In genomic region chr1:31763671-31764306, GRCh38 we compare ENCODE assay signal across 9 cellular contexts. TPM values are rescaled to one million over a fixed set of nuclear protein-coding genes. Genes with fewer than 3 reads are reported as not detected.
DNase-seq lines count a peak whose midpoint lies in the region; ATAC-seq and TF ChIP-seq lines count a peak whose summit lies in the region.
"Had no signal": no experiment of that assay in that cellular context is flagged by ENCODE, and none has a peak within 500 bp of the region (broad histone marks: within the 10 kb centered on the region; RNA-seq: fewer than 3 reads in every experiment).

No MANE protein-coding gene starts in this region.

- no peak overlapping the region for H3K27ac Mint-ChIP-seq in mesothelial cell of epicardium

- peak overlapping the region; percentile 70 for H3K4me3 Mint-ChIP-seq in mesothelial cell of epicardium

- in situ Hi-C loops in HAP-1 (cut with MboI; ENCODE audit: low sequenced_read_pairs) = no loop called here

- no peaks in the 10 kb centered on the region for H3K9me3 Mint-ChIP-seq in mesothelial cell of epicardium

- no peaks in the 10 kb centered on the region for H3K36me3 ChIP-seq in HAP-1 (replicated peaks)

- peak overlapping the region; percentile 49 for H3K4me3 ChIP-seq in HAP-1

- H3K27me3 Mint-ChIP-seq in mesothelial cell of epicardium (ENCODE audit: low read depth) = peaks cover 42% of the 10 kb centered on the region

- H3K36me3 Mint-ChIP-seq in mesothelial cell of epicardium = no peaks in the 10 kb centered on the region

- ATAC-seq in GM21423 (IDR thresholded peaks at IDR 0.05; ENCODE audit: unreplicated experiment) = no peak
- ATAC-seq in GM19395 (IDR thresholded peaks at IDR 0.05; ENCODE audit: unreplicated experiment) = no peak

- no peak for TF ChIP-seq CTCF in 22Rv1 (IDR thresholded peaks at IDR 0.05)
- no peak for TF ChIP-seq CTCF in mesothelial cell of epicardium (IDR thresholded peaks at IDR 0.05; ENCODE audit: unreplicated experiment)

- no peaks in the 10 kb centered on the region; the same call in 1 of the 2 replicates for H3K27me3 ChIP-seq in HAP-1 (ENCODE audit: low read depth)

- H3K4me1 Mint-ChIP-seq in mesothelial cell of epicardium = peaks cover 29% of the 10 kb centered on the region

- DNase-seq in HAP-1 (ENCODE audit: low spot score in 2 of 2) (no peak), mesothelial cell of epicardium (ENCODE audit: low spot score in 2 of 2, unreplicated experiment in 2 of 2) (no peak), ecto neural progenitor cell (ENCODE audit: low spot score) (no peak), NCI-H82 treated with DMSO at 0.1 percent for 48 hours (lab: John Stamatoyannopoulos, UW; ENCODE audit: unreplicated experiment) (no peak)
- DNase-seq: activated CD4-positive, alpha-beta T cell treated with anti-CD3 and anti-CD28 coated beads for 48 hours had no signal

- H3K27ac ChIP-seq in 22Rv1 (peak overlapping the region; percentile 71), angular gyrus (ENCODE audit: low read depth, low read length) (peak overlapping the region; percentile 18)

- peaks cover 20% of the 10 kb centered on the region for H3K4me1 ChIP-seq in HAP-1

- H3K9me3 ChIP-seq in HAP-1 = no peaks in the 10 kb centered on the region

RNA-seq across cellular contexts. Expression of gene ADGRB2, which starts 0.4 kb away (rescaled TPM):
- total RNA-seq in mesothelial cell of epicardium = 21.5 to 24.0 TPM (median 21.9 TPM) in 3 replicates

RNA-seq across cellular contexts. Expression of gene SPOCD1, which starts 52.0 kb away (rescaled TPM):
- total RNA-seq in mesothelial cell of epicardium = 0.75 to 1.3 TPM (median 1.0 TPM) in 3 replicates

RNA-seq across cellular contexts. Expression of gene COL16A1, which starts 60.0 kb away (rescaled TPM):
- total RNA-seq in mesothelial cell of epicardium = 365 to 389 TPM (median 380 TPM) in 3 replicates
